ENCODE assay signal across 9 cellular contexts in the genomic region with DNA sequence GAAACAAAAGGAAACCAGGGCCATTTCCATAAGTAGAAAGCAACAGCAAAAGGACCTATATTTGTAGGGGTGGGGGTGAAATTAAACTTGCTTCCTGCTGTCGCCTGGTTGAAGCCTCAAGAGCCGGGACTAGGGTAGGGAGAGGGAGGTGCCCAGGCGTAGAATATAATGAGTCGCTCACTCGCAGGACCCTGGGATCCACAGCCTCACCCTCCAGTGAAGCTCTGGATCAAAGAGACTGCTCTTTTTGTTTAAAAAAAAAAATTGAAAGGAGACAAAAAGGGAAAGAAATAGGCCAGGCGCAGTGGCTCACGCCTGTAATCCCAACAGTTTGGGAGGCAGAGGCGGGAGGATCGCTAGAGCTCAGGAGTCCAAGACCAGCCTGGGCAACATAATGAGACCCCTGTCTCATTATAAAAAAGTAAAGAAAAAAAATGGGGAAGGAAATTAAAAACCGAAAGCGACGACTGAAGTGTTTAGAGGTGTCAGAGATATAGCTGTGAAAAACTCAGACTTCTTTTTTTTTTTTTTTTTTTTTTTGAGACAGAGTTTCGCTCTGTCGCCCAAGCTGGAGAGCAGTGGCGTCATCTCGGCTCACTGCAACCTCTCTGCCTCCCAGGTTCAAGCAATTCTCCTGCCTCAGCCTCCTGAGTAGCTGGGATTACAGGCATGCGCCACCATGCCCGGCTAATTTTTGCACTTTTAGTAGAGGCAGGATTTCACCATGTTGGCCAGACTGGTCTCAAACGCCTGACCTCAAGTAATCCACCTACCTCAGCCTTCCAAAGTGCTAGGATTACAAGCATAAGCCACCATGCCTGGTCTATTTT. TPM values are rescaled to one million over a fixed set of nuclear protein-coding genes. Genes with fewer than 3 reads are reported as not detected.
DNase-seq lines count a peak whose midpoint lies in the region; ATAC-seq and TF ChIP-seq lines count a peak whose summit lies in the region.
"Had no signal": no experiment of that assay in that cellular context is flagged by ENCODE, and none has a peak within 500 bp of the region (broad histone marks: within the 10 kb centered on the region; RNA-seq: fewer than 3 reads in every experiment).

No MANE protein-coding gene starts in this region.

- peak overlapping the region; percentile 82 to 96 (median 91) for H3K4me3 Mint-ChIP-seq in IgD-negative memory B cell
- H3K4me3 Mint-ChIP-seq in stimulated activated naive CD8-positive, alpha-beta T cell treated with anti-CD3 and anti-CD28 coated beads, Interleukin-15, Interleukin-2, amounts not matched to agents 100 ng/mL and 50 ng/mL, for 24 hours = peak overlapping the region; percentile 84

- no peaks in the 10 kb centered on the region for H3K27me3 ChIP-seq in right atrium auricular region

- no peak for TF ChIP-seq CTCF in right atrium auricular region (IDR thresholded peaks at IDR 0.05)

- ATAC-seq in GM21526 (IDR thresholded peaks at IDR 0.05; ENCODE audit: low FRiP score, unreplicated experiment) = no peak
- ATAC-seq in HG03460 (IDR thresholded peaks at IDR 0.05; ENCODE audit: unreplicated experiment) = no peak

- peak overlapping the region; percentile 78 to 100 (median 100) for H3K27ac Mint-ChIP-seq in IgD-negative memory B cell
- H3K27ac Mint-ChIP-seq in stimulated activated naive CD8-positive, alpha-beta T cell treated with anti-CD3 and anti-CD28 coated beads, Interleukin-15, Interleukin-2, amounts not matched to agents 100 ng/mL and 50 ng/mL, for 24 hours = peak overlapping the region; percentile 99

- H3K9me3 Mint-ChIP-seq in IgD-negative memory B cell = peaks cover 0 to 4% (median 2%) of the 10 kb centered on the region in 3 donors
- H3K9me3 Mint-ChIP-seq in stimulated activated naive CD8-positive, alpha-beta T cell treated with anti-CD3 and anti-CD28 coated beads, Interleukin-15, Interleukin-2, amounts not matched to agents 100 ng/mL and 50 ng/mL, for 24 hours = no peaks in the 10 kb centered on the region
- H3K9me3 Mint-ChIP-seq: neural crest cell had no signal

- peaks cover 36 to 48% (median 37%) of the 10 kb centered on the region in 3 donors for H3K4me1 Mint-ChIP-seq in IgD-negative memory B cell
- peaks cover 89% of the 10 kb centered on the region for H3K4me1 Mint-ChIP-seq in stimulated activated naive CD8-positive, alpha-beta T cell treated with anti-CD3 and anti-CD28 coated beads, Interleukin-15, Interleukin-2, amounts not matched to agents 100 ng/mL and 50 ng/mL, for 24 hours (ENCODE audit: low read depth)

- no peaks in the 10 kb centered on the region for H3K36me3 ChIP-seq in right atrium auricular region

- no peaks in the 10 kb centered on the region for H3K27me3 Mint-ChIP-seq in IgD-negative memory B cell
- no peaks in the 10 kb centered on the region for H3K27me3 Mint-ChIP-seq in stimulated activated naive CD8-positive, alpha-beta T cell treated with anti-CD3 and anti-CD28 coated beads, Interleukin-15, Interleukin-2, amounts not matched to agents 100 ng/mL and 50 ng/mL, for 24 hours

- H3K9me3 ChIP-seq in right atrium auricular region = no peaks in the 10 kb centered on the region

- DNase-seq in activated CD4-positive, CD25-positive, alpha-beta regulatory T cell treated with anti-CD3 and anti-CD28 coated beads, Interleukin-2, amount 50 U/mL, for 72 hours = peak; percentile 36
- no peak for DNase-seq in right atrium auricular region (ENCODE audit: low spot score)
- DNase-seq in SHP77 treated with DMSO at 0.1 percent for 48 hours (lab: John Stamatoyannopoulos, UW) = no peak
- no peak for DNase-seq in iPS-NIHi11 (ENCODE audit: low spot score)

- H3K4me3 ChIP-seq in right atrium auricular region = peak overlapping the region in 1 of 2 donors; percentile 13

- peaks cover 0 to 22% of the 10 kb centered on the region in 2 donors for H3K4me1 ChIP-seq in right atrium auricular region

- H3K36me3 Mint-ChIP-seq in IgD-negative memory B cell = peaks cover 2% of the 10 kb centered on the region
- H3K36me3 Mint-ChIP-seq in stimulated activated naive CD8-positive, alpha-beta T cell treated with anti-CD3 and anti-CD28 coated beads, Interleukin-15, Interleukin-2, amounts not matched to agents 100 ng/mL and 50 ng/mL, for 24 hours (ENCODE audit: low read depth) = peaks cover 4% of the 10 kb centered on the region

- H3K27ac ChIP-seq in right atrium auricular region = peak overlapping the region; percentile 72 to 75

RNA-seq across cellular contexts. Expression of gene ADGRE5, which starts 10.9 kb away (rescaled TPM):
- polyA plus RNA-seq in IgD-negative memory B cell = 89.3 TPM
- total RNA-seq in right atrium auricular region = 10 to 100 TPM; 33.9 to 37.3 TPM

RNA-seq across cellular contexts. Expression of gene DDX39A, which starts 48.8 kb away (rescaled TPM):
- 169 TPM for polyA plus RNA-seq in IgD-negative memory B cell
- 10 to 100 TPM; 25.5 to 29.8 TPM for total RNA-seq in right atrium auricular region
